In genomic region chr3:168398371-168399030, GRCh38 we compare ENCODE assay signal across 26 cellular contexts.
DNase-seq lines count a peak whose midpoint lies in the region; ATAC-seq, FAIRE-seq and TF ChIP-seq lines count a peak whose summit lies in the region.
"Had no signal": no experiment of that assay in that cellular context is flagged by ENCODE, and none has a peak within 500 bp of the region (broad histone marks: within the 10 kb centered on the region; RNA-seq: fewer than 3 reads in every experiment).

No MANE protein-coding gene starts in this region.

- no peak overlapping the region for H3K4me3 ChIP-seq in SK-N-SH (ENCODE audit: low read depth in 2 of 2, low read length in 1 of 2)
- H3K4me3 ChIP-seq in astrocyte of the cerebellum (ENCODE audit: low read depth, low read length): no peak overlapping the region
- H3K4me3 ChIP-seq in fibroblast of villous mesenchyme (ENCODE audit: low read depth, low read length): no peak overlapping the region
- no peak overlapping the region for H3K4me3 ChIP-seq in uterus
- H3K4me3 ChIP-seq: gastrocnemius medialis, left ventricle myocardium inferior, tibial nerve had no signal

- H3K27me3 ChIP-seq in SK-N-SH (ENCODE audit: insufficient read depth): no peaks in the 10 kb centered on the region
- no peaks in the 10 kb centered on the region for H3K27me3 ChIP-seq in uterus
- H3K27me3 ChIP-seq: BE2C, gastrocnemius medialis, tibial nerve had no signal

- no peak overlapping the region for H3K4me2 ChIP-seq in SK-N-SH

- DNase-seq in SK-N-SH (no peak), astrocyte of the cerebellum (ENCODE audit: low read depth) (peak; percentile 57), fibroblast of villous mesenchyme (ENCODE audit: low read depth) (peak; percentile 37), frontal cortex (ENCODE audit: low spot score in 2 of 2) (no peak), Kasumi-1 (lab: John Stamatoyannopoulos, UW) (no peak), uterus (no peak)
- DNase-seq in activated T-cell treated with anti-CD3 and anti-CD28 coated beads, Interleukin-2, amount 50 U/mL, for 48 hours: no peak
- DNase-seq: 8988T; activated CD4-positive, alpha-beta T cell treated with anti-CD3 and anti-CD28 coated beads, Interleukin-2, amount 10 ng/mL, durations not matched to agents 7 days and 5 days; activated naive CD4-positive, alpha-beta T cell treated with Interleukin-2 at 50 U/mL for 16 hours; activated T-cell treated with anti-CD3 and anti-CD28 coated beads, Interleukin-2, amount 50 U/mL, for 72 hours; BE2C; COR-L47; effector CD4-positive, alpha-beta T cell; gastrocnemius medialis; GOT3; left ventricle myocardium inferior; naive thymus-derived CD8-positive, alpha-beta T cell; NCI-H1105; NCI-H1930; NCI-H82; T-helper 9 cell had no signal

- H2AFZ ChIP-seq in SK-N-SH (ENCODE audit: low read depth): no peak overlapping the region

- in situ Hi-C loops in astrocyte of the cerebellum (cut with HindIII; ENCODE audit: low sequenced_read_pairs): no loop called here

- POLR2A ChIA-PET in SK-N-SH (lab: Yijun Ruan, JAX): no interaction called here

- no peak for ATAC-seq in SK-N-SH treated with all-trans-retinoic acid at 6 μM for 48 hours
- ATAC-seq: activated T-cell treated with anti-CD3 and anti-CD28 coated beads, Interleukin-2, amount 50 U/mL, for 72 hours; gastrocnemius medialis; naive thymus-derived CD8-positive, alpha-beta T cell had no signal

- TF ChIP-seq POLR2A in uterus (IDR thresholded peaks at IDR 0.05): no peak

- no peaks in the 10 kb centered on the region for H3K79me2 ChIP-seq in SK-N-SH (ENCODE audit: insufficient read depth)

- H3K9me2 ChIP-seq in SK-N-SH: no peaks in the 10 kb centered on the region

- CTCF ChIA-PET in SK-N-SH (lab: Yijun Ruan, JAX): no interaction called here

- TF ChIP-seq RAD21 in SK-N-SH (IDR thresholded peaks at IDR 0.05; ENCODE audit: low read length): no peak

- intact Hi-C loops in uterus (cut with DNase I; ENCODE audit: low total_unique reads): no loop called here

- no peaks in the 10 kb centered on the region for H3K36me3 ChIP-seq in SK-N-SH (replicated peaks in 1 of 2; ENCODE audit: control insufficient read depth in 1 of 2, insufficient read depth in 2 of 2, low read length in 1 of 2)
- H3K36me3 ChIP-seq in uterus: no peaks in the 10 kb centered on the region
- H3K36me3 ChIP-seq: BE2C, gastrocnemius medialis, left ventricle myocardium inferior, tibial nerve had no signal

- H3K9ac ChIP-seq in SK-N-SH: no peak overlapping the region

- TF ChIP-seq CTCF in SK-N-SH (IDR thresholded peaks at IDR 0.05) (no peak), astrocyte of the cerebellum (IDR thresholded peaks at IDR 0.05; ENCODE audit: low read depth, low read length, missing control alignments) (no peak), fibroblast of villous mesenchyme (IDR thresholded peaks at IDR 0.05; ENCODE audit: insufficient read depth, low read depth, low read length) (no peak), uterus (IDR thresholded peaks at IDR 0.05) (no peak)

- no peak for TF ChIP-seq EP300 in SK-N-SH (IDR thresholded peaks at IDR 0.05; ENCODE audit: borderline replicate concordance in 1 of 2, low read depth in 1 of 2, low read length in 1 of 2)

- no peaks in the 10 kb centered on the region for H3F3A ChIP-seq in SK-N-SH (replicated peaks; ENCODE audit: insufficient read depth)

- no peaks in the 10 kb centered on the region for H3K4me1 ChIP-seq in SK-N-SH (ENCODE audit: control insufficient read depth in 1 of 2, insufficient read depth in 2 of 2, low read depth in 1 of 2, low read length in 1 of 2)
- no peaks in the 10 kb centered on the region for H3K4me1 ChIP-seq in uterus
- H3K4me1 ChIP-seq: BE2C, gastrocnemius medialis, left ventricle myocardium inferior, tibial nerve had no signal

- no peak overlapping the region for H3K27ac ChIP-seq in SK-N-SH (ENCODE audit: low read depth in 2 of 2, low read length in 1 of 2)
- H3K27ac ChIP-seq in uterus: no peak overlapping the region
- H3K27ac ChIP-seq: epithelial cell of prostate, gastrocnemius medialis, left ventricle myocardium inferior, tibial nerve had no signal

- no peaks in the 10 kb centered on the region for H4K20me1 ChIP-seq in SK-N-SH (ENCODE audit: insufficient read depth)

- FAIRE-seq in frontal cortex (lab: Jason Lieb, UNC): no peak
- FAIRE-seq: GM18507 had no signal

- H3K9me3 ChIP-seq in SK-N-SH (no peaks in the 10 kb centered on the region), uterus (no peaks in the 10 kb centered on the region)
- H3K9me3 ChIP-seq: BE2C, gastrocnemius medialis, left ventricle myocardium inferior, tibial nerve had no signal

TF ChIP-seq in SK-N-SH treated with all-trans-retinoic acid at 6 μM for 48 hours, 23 proteins besides CTCF, POLR2A, EP300 and RAD21:
- peak; percentile 51; the same call in 1 of the 2 replicates for TF ChIP-seq ISL1 (CRISPR knock-in tag; IDR thresholded peaks at IDR 0.05)
- TF ChIP-seq RARB (CRISPR knock-in tag; IDR thresholded peaks at IDR 0.05): no peak
- TF ChIP-seq CREB5 (CRISPR knock-in tag; IDR thresholded peaks at IDR 0.05; ENCODE audit: low read depth): no peak

TF ChIP-seq in SK-N-SH, 30 proteins besides CTCF, POLR2A, EP300 and RAD21:
- TF ChIP-seq YY1 (IDR thresholded peaks at IDR 0.05; ENCODE audit: low read depth): no peak
- no peak for TF ChIP-seq NRF1 (IDR thresholded peaks at IDR 0.05; ENCODE audit: low read depth, low read length)
- TF ChIP-seq FOXJ3 (CRISPR knock-in tag; IDR thresholded peaks at IDR 0.05): no peak
- TF ChIP-seq GATA2 (CRISPR knock-in tag; IDR thresholded peaks at IDR 0.05): no peak
- no peak for TF ChIP-seq REST (IDR thresholded peaks at IDR 0.05; ENCODE audit: low read depth, low read length)

Comparison
In these comparisons a context has a peak if more than half of its experiments do, and no peak if none do; other contexts are left out.
1. DNase-seq: peak in astrocyte of the cerebellum (single experiment) and fibroblast of villous mesenchyme (single experiment); none in SK-N-SH (single experiment), frontal cortex (0 of 2), activated T-cell treated with anti-CD3 and anti-CD28 coated beads, Interleukin-2, amount 50 U/mL, for 48 hours (0 of 2), Kasumi-1 (0 of 2) and uterus (0 of 2).